In genomic region chr19:10292789-10293636, GRCh38 we compare ENCODE assay signal across 8 cellular contexts. TPM values are rescaled to one million over a fixed set of nuclear protein-coding genes. Genes with fewer than 3 reads are reported as not detected.
DNase-seq lines count a peak whose midpoint lies in the region; ATAC-seq, FAIRE-seq and TF ChIP-seq lines count a peak whose summit lies in the region.

No MANE protein-coding gene starts in this region.

- BruUV-seq in GM12878 (replicated peaks; lab: Mats Ljungman, UMichigan): no TSS peak

- H3K9ac ChIP-seq in GM12878 (ENCODE audit: control insufficient read depth, insufficient read depth, low read length): no peak overlapping the region

- H3K4me1 ChIP-seq in GM12878 (ENCODE audit: control insufficient read depth, insufficient read depth, low read length) (peaks cover 46% of the 10 kb centered on the region), mesodermal cell (ENCODE audit: control insufficient read depth, insufficient read depth, low read length, poor library complexity, severe bottlenecking) (peaks cover 14% of the 10 kb centered on the region), aorta (ENCODE audit: control insufficient read depth in 1 of 2, insufficient read depth in 2 of 2, low read length in 2 of 2) (no peaks in the 10 kb centered on the region)

- TF ChIP-seq RAD21 in GM12878 (IDR thresholded peaks at IDR 0.05; ENCODE audit: insufficient read depth, low read depth, low read length): no peak

- H3K36me3 ChIP-seq in GM12878 (ENCODE audit: control insufficient read depth in 2 of 2, insufficient read depth in 2 of 2, low read length in 1 of 2): no peaks in the 10 kb centered on the region; a peak in 1 of 4 replicates
- no peaks in the 10 kb centered on the region for H3K36me3 ChIP-seq in mesodermal cell (ENCODE audit: control insufficient read depth, insufficient read depth, low read length)
- H3K36me3 ChIP-seq in aorta (ENCODE audit: control insufficient read depth in 1 of 2, insufficient read depth in 2 of 2, low read length in 1 of 2): no peaks in the 10 kb centered on the region

- H3K27ac ChIP-seq in GM12878 (ENCODE audit: control insufficient read depth, insufficient read depth) (no peak overlapping the region), mesodermal cell (ENCODE audit: low read depth, low read length, severe bottlenecking) (no peak overlapping the region), aorta (ENCODE audit: low read depth in 1 of 2, low read length in 2 of 2) (no peak overlapping the region)

- in situ Hi-C loops in GM12878 (cut with MboI): no loop called here

- FAIRE-seq in GM12878 (lab: Jason Lieb, UNC): no peak

- TF ChIP-seq POLR2A in GM12878 (IDR thresholded peaks at IDR 0.05; ENCODE audit: low read depth, low read length): no peak

- H3K4me3 ChIP-seq in GM12878 (peak overlapping the region; percentile 63), mesodermal cell (ENCODE audit: extremely low read depth, insufficient read depth, low read length, poor library complexity, severe bottlenecking) (peak overlapping the region; percentile 6), aorta (ENCODE audit: low read length in 2 of 2) (no peak overlapping the region)

- TF ChIP-seq EP300 in GM12878 (IDR thresholded peaks at IDR 0.05; ENCODE audit: borderline replicate concordance in 1 of 2, control insufficient read depth in 1 of 2, low read depth in 2 of 2, low read length in 2 of 2): no peak

- no peaks in the 10 kb centered on the region; the same call in 2 of the 3 replicates for H3K9me3 ChIP-seq in GM12878 (replicated peaks; ENCODE audit: control insufficient read depth, insufficient read depth, low read length)
- H3K9me3 ChIP-seq in mesodermal cell (ENCODE audit: control insufficient read depth, low read length): no peaks in the 10 kb centered on the region
- no peaks in the 10 kb centered on the region for H3K9me3 ChIP-seq in aorta (ENCODE audit: control insufficient read depth, low read length)

- SMC1A ChIA-PET in GM12878 (lab: Charles Lee; ENCODE audit: uncharacterized antibody, unreplicated experiment): interaction anchor here (1.2 to 1.8 kb wide), 2 partner anchors 19 to 22 kb away, joined by 3 to 14 read pairs; partner anchors contain the start of gene ICAM1

- no peak for DNase-seq in stimulated activated naive CD8-positive, alpha-beta T cell treated with anti-CD3 and anti-CD28 coated beads, Interleukin-15, Interleukin-2, amounts not matched to agents 100 U/mL and 50 U/mL, for 24 hours
- DNase-seq in GM12878 (ENCODE audit: low read depth, low spot score) (no peak), GDM1 (lab: John Stamatoyannopoulos, UW) (no peak), NCI-H2196 (lab: John Stamatoyannopoulos, UW; ENCODE audit: unreplicated experiment) (no peak), aorta (no peak)

- CTCF ChIA-PET in GM12878 (lab: Yijun Ruan, JAX): interaction anchor here (0.7 to 1.8 kb wide), 3 partner anchors 18 to 74 kb away, joined by 3 to 7 read pairs (median 5); no protein-coding TSS in a partner anchor

- H3K9me3 Mint-ChIP-seq in stimulated activated naive CD8-positive, alpha-beta T cell treated with anti-CD3 and anti-CD28 coated beads, Interleukin-15, Interleukin-2, amounts not matched to agents 100 ng/mL and 50 ng/mL, for 24 hours: no peaks in the 10 kb centered on the region

- H3K79me2 ChIP-seq in GM12878 (ENCODE audit: control insufficient read depth, insufficient read depth, low read length): no peaks in the 10 kb centered on the region

- peak overlapping the region; percentile 72 for H3K4me3 Mint-ChIP-seq in stimulated activated naive CD8-positive, alpha-beta T cell treated with anti-CD3 and anti-CD28 coated beads, Interleukin-15, Interleukin-2, amounts not matched to agents 100 ng/mL and 50 ng/mL, for 24 hours

- no peaks in the 10 kb centered on the region for H3K36me3 Mint-ChIP-seq in stimulated activated naive CD8-positive, alpha-beta T cell treated with anti-CD3 and anti-CD28 coated beads, Interleukin-15, Interleukin-2, amounts not matched to agents 100 ng/mL and 50 ng/mL, for 24 hours (ENCODE audit: low read depth)

- RAD21 ChIA-PET in GM12878 (lab: Charles Lee; ENCODE audit: unreplicated experiment): no interaction called here

- ATAC-seq in stimulated activated naive CD8-positive, alpha-beta T cell treated with anti-CD3 and anti-CD28 coated beads, Interleukin-15, Interleukin-2, amounts not matched to agents 100 U/mL and 50 U/mL, for 24 hours: no peak
- ATAC-seq in GM12878 (no peak), GM21367 (IDR thresholded peaks at IDR 0.05; ENCODE audit: unreplicated experiment) (no peak), aorta (ENCODE audit: low FRiP score) (no peak)

- peaks cover 62% of the 10 kb centered on the region for H3K27me3 Mint-ChIP-seq in stimulated activated naive CD8-positive, alpha-beta T cell treated with anti-CD3 and anti-CD28 coated beads, Interleukin-15, Interleukin-2, amounts not matched to agents 100 ng/mL and 50 ng/mL, for 24 hours

- intact Hi-C loops in GM12878 (cut with micrococcal nuclease; ENCODE audit: unreplicated experiment): no loop called here
- intact Hi-C loops in aorta (cut with DNase I): no loop called here

- WGBS in GM12878 (ENCODE audit: insufficient coverage, insufficient replicate concordance, low lambda C conversion rate, missing lambda C conversion rate): 43% methylated on average over 56 of the region's 56 CpGs
- WGBS in mesodermal cell (ENCODE audit: insufficient coverage in 2 of 2), 2 experiments: 29 to 30% methylated on average over 50 to 51 of the region's 56 CpGs
- 19 to 28% methylated on average over 56 of the region's 56 CpGs for WGBS in aorta, 2 donors

- H2AFZ ChIP-seq in GM12878 (ENCODE audit: control insufficient read depth, low read depth, low read length): peak overlapping the region; percentile 50; the same call in 1 of the 2 replicates

- peaks cover 3 to 16% of the 10 kb centered on the region in 2 experiments for H3K27me3 ChIP-seq in GM12878 (replicated peaks in 1 of 2; ENCODE audit: control insufficient read depth in 2 of 2, insufficient read depth in 2 of 2, low read length in 1 of 2)
- H3K27me3 ChIP-seq in aorta (ENCODE audit: control insufficient read depth in 1 of 2, insufficient read depth in 2 of 2, low read length in 1 of 2): no peaks in the 10 kb centered on the region

- H3K4me1 Mint-ChIP-seq in stimulated activated naive CD8-positive, alpha-beta T cell treated with anti-CD3 and anti-CD28 coated beads, Interleukin-15, Interleukin-2, amounts not matched to agents 100 ng/mL and 50 ng/mL, for 24 hours (ENCODE audit: low read depth): peaks cover 61% of the 10 kb centered on the region

- no peaks in the 10 kb centered on the region for H4K20me1 ChIP-seq in GM12878 (ENCODE audit: control insufficient read depth, insufficient read depth)

- peak overlapping the region; percentile 98 for H3K4me2 ChIP-seq in GM12878 (ENCODE audit: control insufficient read depth, insufficient read depth)

- H3K27ac Mint-ChIP-seq in stimulated activated naive CD8-positive, alpha-beta T cell treated with anti-CD3 and anti-CD28 coated beads, Interleukin-15, Interleukin-2, amounts not matched to agents 100 ng/mL and 50 ng/mL, for 24 hours: peak overlapping the region; percentile 82

- TF ChIP-seq CTCF in GM12878 (IDR thresholded peaks at IDR 0.05 in 2 of 3, conservative IDR thresholded peaks at IDR 0.05 in 1 of 3; ENCODE audit: control insufficient read depth in 2 of 3, extremely low read depth in 1 of 3, insufficient read depth in 1 of 3, low read depth in 3 of 3, low read length in 3 of 3): no peak

- POLR2A ChIA-PET in GM12878 (lab: Charles Lee): interaction anchor here (0.6 to 1.2 kb wide), 2 partner anchors 13 to 19 kb away, joined by 3 to 4 read pairs; no protein-coding TSS in a partner anchor

RNA-seq across cellular contexts. Expression of gene ICAM5, which starts 3.3 kb away (rescaled TPM):
- 14.9 and 15.8 TPM in 2 replicates for total RNA-seq in GM12878 (2013; cell fraction: nucleolus; rRNA removed)
- total RNA-seq in GM12878 (2014; rRNA removed) (0.76 and 1.3 TPM in 2 replicates), GM12878 (2014; rRNA removed; fragmentation: Illumina TruSeq; extraction: Trizol) (0.36 and 0.55 TPM in 2 replicates), GM12878 (2021) (3.0 and 4.6 TPM in 2 replicates), aorta (1 to 10 TPM; 1.3 to 2.5 TPM)
- polyA plus RNA-seq in GM12878 (2011; ENCODE audit: low read depth): 1.1 TPM
- polyA plus RNA-seq in GM12878 (2011; rRNA removed) (1.4 and 3.5 TPM in 2 replicates), GM12878 (2014; fragmentation: Illumina TruSeq; extraction: Trizol) (0.48 TPM in 1 of 2 replicates, not detected in the other), GM12878 (2014; fragmentation: Nextera tagmentation; extraction: Ambion mirVana) (not detected), GM12878 (2014; rRNA removed) (3.2 and 4.6 TPM in 2 replicates), GM12878 (2016; fragmentation: Nextera tagmentation; extraction: Ambion mirVana) (under 1 TPM; 0.14 to 0.59 TPM), aorta (under 1 TPM in 1 of 2 donors, not detected in 1; 0.10 TPM)
- polyA plus RNA-seq in GM12878 (2011; cell fraction: cytosol; rRNA removed): 4.9 and 7.8 TPM in 2 replicates
- 154 and 163 TPM in 2 replicates for polyA plus RNA-seq in GM12878 (2011; cell fraction: nucleus; rRNA removed)
- polyA plus RNA-seq in GM12878 (2012): 3.8 and 6.4 TPM in 2 replicates
- 0.66 and 3.7 TPM in 2 replicates for polyA minus RNA-seq in GM12878 (2011; rRNA and poly(A)+ RNA removed)
- polyA minus RNA-seq in GM12878 (2011; cell fraction: cytosol; rRNA and poly(A)+ RNA removed): 1.0 and 3.1 TPM in 2 replicates
- 8.2 and 13.5 TPM in 2 replicates for polyA minus RNA-seq in GM12878 (2011; cell fraction: nucleus; rRNA and poly(A)+ RNA removed)
- polyA plus RNA-seq in mesodermal cell (2013, experiment 1 of 2): 2.5 TPM
- polyA plus RNA-seq in mesodermal cell (2013, experiment 2 of 2): 0.86 TPM

RNA-seq across cellular contexts. Expression of gene ICAM4, which starts 6.3 kb away (rescaled TPM):
- total RNA-seq in GM12878 (2013; cell fraction: nucleolus; rRNA removed): 2.8 and 3.6 TPM in 2 replicates
- total RNA-seq in GM12878 (2014; rRNA removed) (2.4 and 3.0 TPM in 2 replicates), GM12878 (2014; rRNA removed; fragmentation: Illumina TruSeq; extraction: Trizol) (1.2 and 1.3 TPM in 2 replicates), GM12878 (2021) (2.1 and 2.6 TPM in 2 replicates), aorta (1 to 10 TPM in 1 of 2 donors, under 1 TPM in 1; 0.93 to 2.8 TPM)
- polyA plus RNA-seq in GM12878 (2011; ENCODE audit: low read depth): 0.80 TPM
- polyA plus RNA-seq in GM12878 (2011; rRNA removed) (0.20 and 0.31 TPM in 2 replicates), GM12878 (2014; fragmentation: Illumina TruSeq; extraction: Trizol) (0.29 and 0.63 TPM in 2 replicates), GM12878 (2014; fragmentation: Nextera tagmentation; extraction: Ambion mirVana) (under 1 TPM; 0.69 to 0.72 TPM), GM12878 (2014; rRNA removed) (3.0 and 3.4 TPM in 2 replicates), GM12878 (2016; fragmentation: Nextera tagmentation; extraction: Ambion mirVana) (1 to 10 TPM; 4.1 to 5.1 TPM), aorta (not detected)
- 0.48 and 0.79 TPM in 2 replicates for polyA plus RNA-seq in GM12878 (2011; cell fraction: cytosol; rRNA removed)
- polyA plus RNA-seq in GM12878 (2011; cell fraction: nucleus; rRNA removed): 0.72 and 0.75 TPM in 2 replicates
- 1.4 and 1.9 TPM in 2 replicates for polyA plus RNA-seq in GM12878 (2012)
- polyA minus RNA-seq in GM12878 (2011; rRNA and poly(A)+ RNA removed): 0.51 and 1.3 TPM in 2 replicates
- polyA minus RNA-seq in GM12878 (2011; cell fraction: cytosol; rRNA and poly(A)+ RNA removed): not detected in 2 replicates
- polyA minus RNA-seq in GM12878 (2011; cell fraction: nucleus; rRNA and poly(A)+ RNA removed): 2.3 and 3.5 TPM in 2 replicates
- polyA plus RNA-seq in mesodermal cell (2013, experiment 1 of 2): 1.9 TPM
- 1.7 TPM for polyA plus RNA-seq in mesodermal cell (2013, experiment 2 of 2)

RNA-seq across cellular contexts. Expression of gene ZGLP1, which starts 16.6 kb away (rescaled TPM):
- total RNA-seq in GM12878 (2013; cell fraction: nucleolus; rRNA removed): 1.1 and 1.6 TPM in 2 replicates
- 1.3 and 1.7 TPM in 2 replicates for total RNA-seq in GM12878 (2014; rRNA removed)
- total RNA-seq in GM12878 (2014; rRNA removed; fragmentation: Illumina TruSeq; extraction: Trizol): 0.67 and 0.78 TPM in 2 replicates
- total RNA-seq in GM12878 (2021): 2.5 and 4.1 TPM in 2 replicates
- 0.75 TPM for polyA plus RNA-seq in GM12878 (2011; ENCODE audit: low read depth)
- polyA plus RNA-seq in GM12878 (2011; rRNA removed): 0.49 and 0.94 TPM in 2 replicates
- 1.7 and 2.0 TPM in 2 replicates for polyA plus RNA-seq in GM12878 (2011; cell fraction: cytosol; rRNA removed)
- polyA plus RNA-seq in GM12878 (2011; cell fraction: nucleus; rRNA removed): 10.8 and 12.6 TPM in 2 replicates
- 0.89 and 1.8 TPM in 2 replicates for polyA plus RNA-seq in GM12878 (2012)
- polyA plus RNA-seq in GM12878 (2014; fragmentation: Illumina TruSeq; extraction: Trizol): 0.19 and 0.98 TPM in 2 replicates
- polyA plus RNA-seq in GM12878 (2014; fragmentation: Nextera tagmentation; extraction: Ambion mirVana): under 1 TPM; 0.29 to 0.48 TPM
- polyA plus RNA-seq in GM12878 (2014; rRNA removed): 4.6 and 5.6 TPM in 2 replicates
- polyA plus RNA-seq in GM12878 (2016; fragmentation: Nextera tagmentation; extraction: Ambion mirVana): 1 to 10 TPM; 1.8 to 2.0 TPM
- polyA minus RNA-seq in GM12878 (2011; rRNA and poly(A)+ RNA removed): 0.29 and 0.31 TPM in 2 replicates
- not detected in 2 replicates for polyA minus RNA-seq in GM12878 (2011; cell fraction: cytosol; rRNA and poly(A)+ RNA removed)
- 0.24 and 1.1 TPM in 2 replicates for polyA minus RNA-seq in GM12878 (2011; cell fraction: nucleus; rRNA and poly(A)+ RNA removed)
- polyA plus RNA-seq in mesodermal cell (2013, experiment 1 of 2): 5.6 TPM
- polyA plus RNA-seq in mesodermal cell (2013, experiment 2 of 2): 1.7 TPM
- total RNA-seq in aorta: 1 to 10 TPM; 1.3 to 3.1 TPM
- 10 to 100 TPM in 1 of 2 donors, 1 to 10 TPM in 1; 2.1 to 22.4 TPM for polyA plus RNA-seq in aorta

RNA-seq across cellular contexts. Expression of gene ICAM1, which starts 22.1 kb away (rescaled TPM):
- 288 and 334 TPM in 2 replicates for total RNA-seq in GM12878 (2013; cell fraction: nucleolus; rRNA removed)
- total RNA-seq in GM12878 (2014; rRNA removed) (72.9 and 77.7 TPM in 2 replicates), GM12878 (2014; rRNA removed; fragmentation: Illumina TruSeq; extraction: Trizol) (49.4 and 52.6 TPM in 2 replicates), GM12878 (2021) (69.7 and 71.0 TPM in 2 replicates), aorta (10 to 100 TPM; 41.2 to 43.6 TPM)
- 37.5 TPM for polyA plus RNA-seq in GM12878 (2011; ENCODE audit: low read depth)
- polyA plus RNA-seq in GM12878 (2011; rRNA removed) (46.8 and 115 TPM in 2 replicates), GM12878 (2014; fragmentation: Illumina TruSeq; extraction: Trizol) (61.9 and 67.8 TPM in 2 replicates), GM12878 (2014; fragmentation: Nextera tagmentation; extraction: Ambion mirVana) (10 to 100 TPM in 1 of 2 experiments, 1 to 10 TPM in 1; 7.6 to 14.8 TPM), GM12878 (2014; rRNA removed) (67.9 and 74.4 TPM in 2 replicates), GM12878 (2016; fragmentation: Nextera tagmentation; extraction: Ambion mirVana) (10 to 100 TPM; 35.0 to 41.9 TPM), aorta (1 to 10 TPM; 4.0 to 6.0 TPM)
- polyA plus RNA-seq in GM12878 (2011; cell fraction: cytosol; rRNA removed): 121 and 131 TPM in 2 replicates
- polyA plus RNA-seq in GM12878 (2011; cell fraction: nucleus; rRNA removed): 126 and 136 TPM in 2 replicates
- polyA plus RNA-seq in GM12878 (2012): 53.2 and 69.6 TPM in 2 replicates
- polyA minus RNA-seq in GM12878 (2011; rRNA and poly(A)+ RNA removed): 120 and 140 TPM in 2 replicates
- 62.1 and 69.0 TPM in 2 replicates for polyA minus RNA-seq in GM12878 (2011; cell fraction: cytosol; rRNA and poly(A)+ RNA removed)
- 62.3 and 89.7 TPM in 2 replicates for polyA minus RNA-seq in GM12878 (2011; cell fraction: nucleus; rRNA and poly(A)+ RNA removed)
- polyA plus RNA-seq in mesodermal cell (2013, experiment 1 of 2): 6.0 TPM
- polyA plus RNA-seq in mesodermal cell (2013, experiment 2 of 2): 4.5 TPM

RNA-seq across cellular contexts. Expression of gene FDX2, which starts 22.8 kb away (rescaled TPM):
- 8.7 and 11.1 TPM in 2 replicates for total RNA-seq in GM12878 (2013; cell fraction: nucleolus; rRNA removed)
- total RNA-seq in GM12878 (2014; rRNA removed): 19.5 and 29.0 TPM in 2 replicates
- total RNA-seq in GM12878 (2014; rRNA removed; fragmentation: Illumina TruSeq; extraction: Trizol): 15.0 and 16.2 TPM in 2 replicates
- 22.4 and 24.6 TPM in 2 replicates for total RNA-seq in GM12878 (2021)
- 7.6 TPM for polyA plus RNA-seq in GM12878 (2011; ENCODE audit: low read depth)
- 5.0 and 12.4 TPM in 2 replicates for polyA plus RNA-seq in GM12878 (2011; rRNA removed)
- polyA plus RNA-seq in GM12878 (2011; cell fraction: cytosol; rRNA removed): 24.5 and 31.1 TPM in 2 replicates
- 34.9 and 53.2 TPM in 2 replicates for polyA plus RNA-seq in GM12878 (2011; cell fraction: nucleus; rRNA removed)
- polyA plus RNA-seq in GM12878 (2012): 9.7 and 16.0 TPM in 2 replicates
- polyA plus RNA-seq in GM12878 (2014; fragmentation: Illumina TruSeq; extraction: Trizol): 5.9 and 24.9 TPM in 2 replicates
- 1 to 10 TPM; 1.4 to 4.1 TPM for polyA plus RNA-seq in GM12878 (2014; fragmentation: Nextera tagmentation; extraction: Ambion mirVana)
- polyA plus RNA-seq in GM12878 (2014; rRNA removed): 31.7 TPM in 2 replicates
- polyA plus RNA-seq in GM12878 (2016; fragmentation: Nextera tagmentation; extraction: Ambion mirVana): 10 to 100 TPM; 34.4 to 50.4 TPM
- 5.3 and 11.1 TPM in 2 replicates for polyA minus RNA-seq in GM12878 (2011; rRNA and poly(A)+ RNA removed)
- polyA minus RNA-seq in GM12878 (2011; cell fraction: cytosol; rRNA and poly(A)+ RNA removed): 3.2 and 5.2 TPM in 2 replicates
- polyA minus RNA-seq in GM12878 (2011; cell fraction: nucleus; rRNA and poly(A)+ RNA removed): 4.2 and 11.7 TPM in 2 replicates
- 14.1 TPM for polyA plus RNA-seq in mesodermal cell (2013, experiment 1 of 2)
- 13.8 TPM for polyA plus RNA-seq in mesodermal cell (2013, experiment 2 of 2)
- total RNA-seq in aorta: 10 to 100 TPM in 1 of 2 donors, 1 to 10 TPM in 1; 7.5 to 17.3 TPM
- polyA plus RNA-seq in aorta: 10 to 100 TPM; 25.8 to 26.0 TPM

Comparison
In these comparisons a context has a peak if more than half of its experiments do, and no peak if none do; other contexts are left out.
1. H3K4me3 ChIP-seq: peak in GM12878 (single experiment) and mesodermal cell (single experiment); none in aorta (0 of 2).